Comparison of ENCODE assay signal across 22 cellular contexts in genomic region chr1:23915470-23915869, GRCh38. TPM values are rescaled to one million over a fixed set of nuclear protein-coding genes. Genes with fewer than 3 reads are reported as not detected.
DNase-seq lines count a peak whose midpoint lies in the region; ATAC-seq and TF ChIP-seq lines count a peak whose summit lies in the region.
"Had no signal": no experiment of that assay in that cellular context is flagged by ENCODE, and none has a peak within 500 bp of the region (broad histone marks: within the 10 kb centered on the region; RNA-seq: fewer than 3 reads in every experiment).

No MANE protein-coding gene starts in this region.

- peaks cover 8% of the 10 kb centered on the region; the same call in 1 of the 2 replicates for H3K4me1 ChIP-seq in PC-9 (replicated peaks; ENCODE audit: insufficient read depth)

- no peaks in the 10 kb centered on the region for H3K9me3 ChIP-seq in PC-9 (ENCODE audit: insufficient read depth, low read depth)

- DNase-seq in GM10248 (ENCODE audit: extremely low spot score) (no peak), activated B cell treated with CpG ODN at 0.5 μM for 24 hours (no peak), PC-9 (no peak)
- no peak for DNase-seq in activated CD4-positive, CD25-positive, alpha-beta regulatory T cell treated with anti-CD3 and anti-CD28 coated beads, Interleukin-2, amount 50 U/mL, for 72 hours
- no peak for DNase-seq in stimulated activated naive CD4-positive, alpha-beta T cell treated with Interleukin-2 at 50 U/mL for 16 hours (lab: John Stamatoyannopoulos, UW)
- DNase-seq: CD4-positive, CD25-positive, alpha-beta regulatory T cell; COR-L47; DMS 273 treated with DMSO at 0.1 percent for 48 hours; DND-41; GOT3; NCI-H1048; NCI-H146; NCI-H2081; NCI-H2171 treated with DMSO at 0.1 percent for 48 hours; SIG-M5; T-helper 1 cell had no signal

- no peak for ATAC-seq in activated B cell treated with CpG ODN at 0.5 μM for 24 hours (ENCODE audit: low read depth)
- no peak for ATAC-seq in stimulated activated memory B cell treated with anti-CD40 and anti-IgM and Interleukin-4, amounts not matched to agents 10 μg/mL and 1 μg/mL and 100 μg/mL, for 72 hours
- ATAC-seq: SK-N-SH treated with all-trans-retinoic acid at 6 μM for 48 hours had no signal

- H3K4me1 Mint-ChIP-seq in IgD-negative memory B cell (peaks cover 31 to 41% (median 39%) of the 10 kb centered on the region in 3 donors), activated B cell treated with CpG ODN at 0.5 μM for 24 hours (peaks cover 74% of the 10 kb centered on the region)
- H3K4me1 Mint-ChIP-seq in stimulated activated memory B cell treated with anti-CD40 and anti-IgM and Interleukin-4, amounts not matched to agents 10 μg/mL and 1 μg/mL and 100 μg/mL, for 72 hours, result peaks cover 64% of the 10 kb centered on the region

- no peaks in the 10 kb centered on the region for H3K9me3 Mint-ChIP-seq in IgD-negative memory B cell
- H3K9me3 Mint-ChIP-seq in activated B cell treated with CpG ODN at 0.5 μM for 24 hours, result no peaks in the 10 kb centered on the region
- H3K9me3 Mint-ChIP-seq in stimulated activated memory B cell treated with anti-CD40 and anti-IgM and Interleukin-4, amounts not matched to agents 10 μg/mL and 1 μg/mL and 100 μg/mL, for 72 hours, result no peaks in the 10 kb centered on the region
- H3K9me3 Mint-ChIP-seq: CD4-positive, CD25-positive, alpha-beta regulatory T cell had no signal

- intact Hi-C loops in activated B cell treated with CpG ODN at 0.5 μM for 24 hours (cut with micrococcal nuclease) (no loop called here), PC-9 (cut with micrococcal nuclease; ENCODE audit: unreplicated experiment) (loop anchor here (5.0 kb wide), 2 partner anchors 373 to 938 kb away; no protein-coding TSS in a partner anchor)

- no peak overlapping the region for H3K4me2 ChIP-seq in PC-9

- H3K4me3 Mint-ChIP-seq in IgD-negative memory B cell (peak overlapping the region in 2 of 4 donors; percentile 63 to 80), activated B cell treated with CpG ODN at 0.5 μM for 24 hours (no peak overlapping the region)
- no peak overlapping the region for H3K4me3 Mint-ChIP-seq in stimulated activated memory B cell treated with anti-CD40 and anti-IgM and Interleukin-4, amounts not matched to agents 10 μg/mL and 1 μg/mL and 100 μg/mL, for 72 hours
- H3K4me3 Mint-ChIP-seq: CD4-positive, CD25-positive, alpha-beta regulatory T cell had no signal

- no peaks in the 10 kb centered on the region for H4K20me1 ChIP-seq in PC-9 (ENCODE audit: insufficient read depth)

- H3K27ac ChIP-seq in PC-9, result no peak overlapping the region
- H3K27ac ChIP-seq: RWPE1 had no signal

- no peaks in the 10 kb centered on the region for H3F3A ChIP-seq in PC-9 (ENCODE audit: insufficient read depth, low read depth)

- no peaks in the 10 kb centered on the region for H3K27me3 ChIP-seq in PC-9 (ENCODE audit: insufficient read depth, low read depth)

- no peak overlapping the region for H2AFZ ChIP-seq in PC-9

- CTCF ChIA-PET in GM10248 (lab: Yijun Ruan, JAX), result interaction anchor here (1.2 to 8.1 kb wide), 14 partner anchors 10 to 361 kb away, joined by 3 to 180 read pairs (median 11); partner anchors contain the start of genes HMGCL and PITHD1
- CTCF ChIA-PET in activated B cell treated with CpG ODN at 0.5 μM for 24 hours (lab: Charles Lee), result interaction anchor here (1.5 to 5.9 kb wide), 9 partner anchors 12 to 145 kb away, joined by 5 to 188 read pairs (median 13); no protein-coding TSS in a partner anchor
- CTCF ChIA-PET in PC-9 (lab: Charles Lee), result interaction anchor here (0.5 to 1.9 kb wide), 2 partner anchors 40 to 144 kb away, joined by 14 to 26 read pairs; no protein-coding TSS in a partner anchor

- POLR2A ChIA-PET in GM10248 (lab: Yijun Ruan, JAX), result interaction anchor here (0.5 kb wide), 1 partner anchor 362 kb away, joined by 4 read pairs; no protein-coding TSS in a partner anchor
- POLR2A ChIA-PET in activated B cell treated with CpG ODN at 0.5 μM for 24 hours (lab: Charles Lee), result interaction anchor here (0.6 to 2.9 kb wide), 11 partner anchors 12 to 137 kb away, joined by 3 to 34 read pairs (median 8); partner anchors contain the start of genes FUCA1, PITHD1 and PNRC2
- POLR2A ChIA-PET in PC-9 (lab: Charles Lee; ENCODE audit: unreplicated experiment), result interaction anchor here (0.6 kb wide), 1 partner anchor 277 kb away, joined by 5 read pairs; no protein-coding TSS in a partner anchor

- peaks cover 7% of the 10 kb centered on the region for H3K36me3 Mint-ChIP-seq in IgD-negative memory B cell
- H3K36me3 Mint-ChIP-seq in activated B cell treated with CpG ODN at 0.5 μM for 24 hours (ENCODE audit: low read depth), result peaks cover 26% of the 10 kb centered on the region
- H3K36me3 Mint-ChIP-seq in stimulated activated memory B cell treated with anti-CD40 and anti-IgM and Interleukin-4, amounts not matched to agents 10 μg/mL and 1 μg/mL and 100 μg/mL, for 72 hours, result peaks cover 20% of the 10 kb centered on the region
- H3K36me3 Mint-ChIP-seq: CD4-positive, CD25-positive, alpha-beta regulatory T cell had no signal

- H3K27ac Mint-ChIP-seq in IgD-negative memory B cell (peak overlapping the region in 2 of 3 donors; percentile 14 to 67), activated B cell treated with CpG ODN at 0.5 μM for 24 hours (peak overlapping the region; percentile 99)
- H3K27ac Mint-ChIP-seq in stimulated activated memory B cell treated with anti-CD40 and anti-IgM and Interleukin-4, amounts not matched to agents 10 μg/mL and 1 μg/mL and 100 μg/mL, for 72 hours, result peak overlapping the region; percentile 91

- H3K27me3 Mint-ChIP-seq in IgD-negative memory B cell (no peaks in the 10 kb centered on the region), activated B cell treated with CpG ODN at 0.5 μM for 24 hours (no peaks in the 10 kb centered on the region)
- no peaks in the 10 kb centered on the region for H3K27me3 Mint-ChIP-seq in stimulated activated memory B cell treated with anti-CD40 and anti-IgM and Interleukin-4, amounts not matched to agents 10 μg/mL and 1 μg/mL and 100 μg/mL, for 72 hours

- TF ChIP-seq CTCF in GM10248 (IDR thresholded peaks at IDR 0.05; ENCODE audit: control extremely low read depth, extremely low read depth, low read depth, missing control alignments) (peak; percentile 11), activated B cell treated with CpG ODN at 0.5 μM for 24 hours (IDR thresholded peaks at IDR 0.05) (no peak), PC-9 (conservative IDR thresholded peaks at IDR 0.05) (no peak)

- no peaks in the 10 kb centered on the region for H3K9me2 ChIP-seq in PC-9 (ENCODE audit: insufficient read depth)

- no peaks in the 10 kb centered on the region for H3K79me2 ChIP-seq in PC-9 (ENCODE audit: low read depth)

- H3K36me3 ChIP-seq in PC-9 (ENCODE audit: low read depth), result no peaks in the 10 kb centered on the region

- BruUV-seq in PC-9 (replicated peaks; lab: Mats Ljungman, UMichigan), result no TSS peak

- H3K4me3 ChIP-seq in PC-9, result no peak overlapping the region

RNA-seq across cellular contexts. Expression of gene CNR2, which starts 2.3 kb away (rescaled TPM):
- 52.1 TPM for polyA plus RNA-seq in IgD-negative memory B cell
- total RNA-seq in activated B cell treated with CpG ODN at 0.5 μM for 24 hours (44.5 and 51.0 TPM in 2 replicates), PC-9 (2021) (not detected in 2 replicates)
- total RNA-seq: M059J, NCI-H460 had no signal

RNA-seq across cellular contexts. Expression of gene PNRC2, which starts 44.2 kb away (rescaled TPM):
- 143 TPM for polyA plus RNA-seq in IgD-negative memory B cell
- 175 and 184 TPM in 2 replicates for total RNA-seq in activated B cell treated with CpG ODN at 0.5 μM for 24 hours
- 58.4 and 67.7 TPM in 2 replicates for total RNA-seq in PC-9 (2021)

RNA-seq across cellular contexts. Expression of gene FUCA1, which starts 47.4 kb away (rescaled TPM):
- polyA plus RNA-seq in IgD-negative memory B cell, result 14.7 TPM
- total RNA-seq in activated B cell treated with CpG ODN at 0.5 μM for 24 hours, result 9.5 and 10.7 TPM in 2 replicates
- total RNA-seq in PC-9 (2021), result 29.0 and 30.9 TPM in 2 replicates

Comparison
In these comparisons a context has a peak if more than half of its experiments do, and no peak if none do; other contexts are left out.
1. H3K27ac Mint-ChIP-seq: peak in every context shown above with its lines; median percentile 99 in activated B cell treated with CpG ODN at 0.5 μM for 24 hours; 91 in stimulated activated memory B cell treated with anti-CD40 and anti-IgM and Interleukin-4, amounts not matched to agents 10 μg/mL and 1 μg/mL and 100 μg/mL, for 72 hours; 40 in IgD-negative memory B cell.
2. RNA of gene CNR2, which starts 2.3 kb away (total RNA-seq): 44.5 to 51.0 TPM in activated B cell treated with CpG ODN at 0.5 μM for 24 hours; not detected in PC-9; every median in the first group is over 10 times any median in the second.